ENCODE assay signal across 1 cellular context in genomic region chr5:83724001-83724400, GRCh38.
TF ChIP-seq lines count a peak whose summit lies in the region.

No MANE protein-coding gene starts in this region.

TF ChIP-seq in HepG2, 621 proteins besides CTCF, POLR2A, EP300 and RAD21 (continued from another document and continues in another):
- TF ChIP-seq YEATS4 (CRISPR knock-in tag; IDR thresholded peaks at IDR 0.05; ENCODE audit: borderline replicate concordance) (no peak), ZNF616 (CRISPR knock-in tag; IDR thresholded peaks at IDR 0.05; ENCODE audit: low read depth) (no peak), MED1 (CRISPR knock-in tag; IDR thresholded peaks at IDR 0.05) (no peak), ZNF503 (CRISPR knock-in tag; IDR thresholded peaks at IDR 0.05) (no peak), PHF5A (CRISPR knock-in tag; IDR thresholded peaks at IDR 0.05; ENCODE audit: low read depth, unreplicated experiment) (no peak), ARNT (IDR thresholded peaks at IDR 0.05) (no peak), FOXP1 (IDR thresholded peaks at IDR 0.05) (no peak), FOXP1 (CRISPR knock-in tag; IDR thresholded peaks at IDR 0.05) (peak; percentile 9; the same call in 1 of the 2 replicates), NFE2 (CRISPR knock-in tag; IDR thresholded peaks at IDR 0.05) (no peak), ZFP1 (CRISPR knock-in tag; IDR thresholded peaks at IDR 0.05) (no peak), SIX1 (CRISPR knock-in tag; IDR thresholded peaks at IDR 0.05; ENCODE audit: borderline replicate concordance) (no peak), ZNF878 (CRISPR knock-in tag; IDR thresholded peaks at IDR 0.05) (no peak), REST (IDR thresholded peaks at IDR 0.05; ENCODE audit: borderline replicate concordance in 1 of 2, low read depth in 1 of 2, low read length in 2 of 2) (no peak), ZFP36L2 (CRISPR knock-in tag; IDR thresholded peaks at IDR 0.05) (no peak), POGZ (CRISPR knock-in tag; IDR thresholded peaks at IDR 0.05) (peak; percentile 92), POLR2G (IDR thresholded peaks at IDR 0.05; ENCODE audit: low read depth, low read length) (no peak), ZNF7 (CRISPR knock-in tag; IDR thresholded peaks at IDR 0.05) (no peak), ZNF777 (CRISPR knock-in tag; IDR thresholded peaks at IDR 0.05) (no peak), ZNF609 (CRISPR knock-in tag; IDR thresholded peaks at IDR 0.05; ENCODE audit: borderline replicate concordance) (no peak), SNRNP70 (IDR thresholded peaks at IDR 0.05; ENCODE audit: low read depth, low read length) (no peak), BRCA1 (CRISPR knock-in tag; IDR thresholded peaks at IDR 0.05) (no peak), KMT2A (CRISPR knock-in tag; IDR thresholded peaks at IDR 0.05) (no peak), ZNF883 (CRISPR knock-in tag; IDR thresholded peaks at IDR 0.05; ENCODE audit: not compliant biosample characterization) (no peak), ATF6 (CRISPR knock-in tag; conservative IDR thresholded peaks at IDR 0.05) (no peak), NFE2L1 (CRISPR knock-in tag; IDR thresholded peaks at IDR 0.05; ENCODE audit: borderline replicate concordance) (no peak), ZNF160 (CRISPR knock-in tag; IDR thresholded peaks at IDR 0.05) (no peak), KLF16 (CRISPR knock-in tag; IDR thresholded peaks at IDR 0.05) (no peak), ZNF432 (CRISPR knock-in tag; IDR thresholded peaks at IDR 0.05; ENCODE audit: borderline replicate concordance) (no peak), TBX3 (IDR thresholded peaks at IDR 0.05; ENCODE audit: borderline replicate concordance) (no peak), PRMT3 (CRISPR knock-in tag; IDR thresholded peaks at IDR 0.05; ENCODE audit: borderline replicate concordance, low read depth) (no peak), PAF1 (CRISPR knock-in tag; IDR thresholded peaks at IDR 0.05) (no peak), ZNF343 (CRISPR knock-in tag; IDR thresholded peaks at IDR 0.05) (no peak), HDAC1 (CRISPR knock-in tag; IDR thresholded peaks at IDR 0.05) (0 out of 2 replicates have a peak, but pooled peaks have one; percentile 28), CENPX (CRISPR knock-in tag; IDR thresholded peaks at IDR 0.05) (no peak), STAT5B (CRISPR knock-in tag; IDR thresholded peaks at IDR 0.05) (no peak), BRF2 (CRISPR knock-in tag; IDR thresholded peaks at IDR 0.05) (no peak), ZSCAN22 (CRISPR knock-in tag; IDR thresholded peaks at IDR 0.05) (no peak), HHEX (CRISPR knock-in tag; IDR thresholded peaks at IDR 0.05) (no peak), ZNF205 (CRISPR knock-in tag; IDR thresholded peaks at IDR 0.05) (no peak), USF2 (IDR thresholded peaks at IDR 0.05; ENCODE audit: low read depth, low read length) (no peak), USF2 (CRISPR knock-in tag; IDR thresholded peaks at IDR 0.05; ENCODE audit: borderline replicate concordance) (peak; percentile 40; the same call in 1 of the 2 replicates), ZNF292 (CRISPR knock-in tag; IDR thresholded peaks at IDR 0.05; ENCODE audit: borderline replicate concordance, low read depth) (no peak), CBFB (CRISPR knock-in tag; IDR thresholded peaks at IDR 0.05) (no peak), ETV6 (CRISPR knock-in tag; conservative IDR thresholded peaks at IDR 0.05) (no peak), NCOA1 (CRISPR knock-in tag; IDR thresholded peaks at IDR 0.05) (no peak), ZNF644 (CRISPR knock-in tag; IDR thresholded peaks at IDR 0.05; ENCODE audit: low read depth) (peak; percentile 73)
- TF ChIP-seq, protein P1, sequence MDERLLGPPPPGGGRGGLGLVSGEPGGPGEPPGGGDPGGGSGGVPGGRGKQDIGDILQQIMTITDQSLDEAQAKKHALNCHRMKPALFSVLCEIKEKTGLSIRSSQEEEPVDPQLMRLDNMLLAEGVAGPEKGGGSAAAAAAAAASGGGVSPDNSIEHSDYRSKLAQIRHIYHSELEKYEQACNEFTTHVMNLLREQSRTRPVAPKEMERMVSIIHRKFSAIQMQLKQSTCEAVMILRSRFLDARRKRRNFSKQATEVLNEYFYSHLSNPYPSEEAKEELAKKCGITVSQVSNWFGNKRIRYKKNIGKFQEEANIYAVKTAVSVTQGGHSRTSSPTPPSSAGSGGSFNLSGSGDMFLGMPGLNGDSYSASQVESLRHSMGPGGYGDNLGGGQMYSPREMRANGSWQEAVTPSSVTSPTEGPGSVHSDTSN (CRISPR knock-in tag; IDR thresholded peaks at IDR 0.05): no peak
- TF ChIP-seq, protein P2, sequence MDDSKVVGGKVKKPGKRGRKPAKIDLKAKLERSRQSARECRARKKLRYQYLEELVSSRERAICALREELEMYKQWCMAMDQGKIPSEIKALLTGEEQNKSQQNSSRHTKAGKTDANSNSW (CRISPR knock-in tag; IDR thresholded peaks at IDR 0.05; ENCODE audit: borderline replicate concordance): no peak
- TF ChIP-seq, protein P3, sequence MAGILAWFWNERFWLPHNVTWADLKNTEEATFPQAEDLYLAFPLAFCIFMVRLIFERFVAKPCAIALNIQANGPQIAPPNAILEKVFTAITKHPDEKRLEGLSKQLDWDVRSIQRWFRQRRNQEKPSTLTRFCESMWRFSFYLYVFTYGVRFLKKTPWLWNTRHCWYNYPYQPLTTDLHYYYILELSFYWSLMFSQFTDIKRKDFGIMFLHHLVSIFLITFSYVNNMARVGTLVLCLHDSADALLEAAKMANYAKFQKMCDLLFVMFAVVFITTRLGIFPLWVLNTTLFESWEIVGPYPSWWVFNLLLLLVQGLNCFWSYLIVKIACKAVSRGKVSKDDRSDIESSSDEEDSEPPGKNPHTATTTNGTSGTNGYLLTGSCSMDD (CRISPR knock-in tag; IDR thresholded peaks at IDR 0.05): no peak
- TF ChIP-seq, protein P4, sequence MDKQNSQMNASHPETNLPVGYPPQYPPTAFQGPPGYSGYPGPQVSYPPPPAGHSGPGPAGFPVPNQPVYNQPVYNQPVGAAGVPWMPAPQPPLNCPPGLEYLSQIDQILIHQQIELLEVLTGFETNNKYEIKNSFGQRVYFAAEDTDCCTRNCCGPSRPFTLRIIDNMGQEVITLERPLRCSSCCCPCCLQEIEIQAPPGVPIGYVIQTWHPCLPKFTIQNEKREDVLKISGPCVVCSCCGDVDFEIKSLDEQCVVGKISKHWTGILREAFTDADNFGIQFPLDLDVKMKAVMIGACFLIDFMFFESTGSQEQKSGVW (CRISPR knock-in tag; IDR thresholded peaks at IDR 0.05; ENCODE audit: borderline replicate concordance): no peak
